8 cellular contexts compared by ENCODE assay signal in genomic region chr3:160941885-160942494, GRCh38.
DNase-seq lines count a peak whose midpoint lies in the region; ATAC-seq, FAIRE-seq and TF ChIP-seq lines count a peak whose summit lies in the region.

No MANE protein-coding gene starts in this region.

- no peaks in the 10 kb centered on the region for H3K36me3 ChIP-seq in colonic mucosa

- POLR2A ChIA-PET in activated B cell treated with CpG ODN at 0.5 μM for 24 hours (lab: Charles Lee) = no interaction called here

- CTCF ChIA-PET in activated B cell treated with CpG ODN at 0.5 μM for 24 hours (lab: Charles Lee) = interaction anchor here (0.7 to 3.2 kb wide), 19 partner anchors 9 to 333 kb away, joined by 3 to 12 read pairs (median 4); no protein-coding TSS in a partner anchor

- no peaks in the 10 kb centered on the region for H3K27me3 ChIP-seq in colonic mucosa

- H3K9ac ChIP-seq in colonic mucosa (ENCODE audit: low read depth in 2 of 2, low read length in 2 of 2) = no peak overlapping the region

- no peak overlapping the region for H3K27ac ChIP-seq in colonic mucosa

- peak; percentile 96 for ATAC-seq in HG03342 (IDR thresholded peaks at IDR 0.05; ENCODE audit: unreplicated experiment)
- peak; percentile 87 for ATAC-seq in activated B cell treated with CpG ODN at 0.5 μM for 24 hours (ENCODE audit: low read depth)
- ATAC-seq in memory B cell (ENCODE audit: low read depth) = peak; percentile 84

- H3K9me3 ChIP-seq in colonic mucosa = no peaks in the 10 kb centered on the region

- TF ChIP-seq CTCF in activated B cell treated with CpG ODN at 0.5 μM for 24 hours (IDR thresholded peaks at IDR 0.05) (no peak), colonic mucosa (IDR thresholded peaks at IDR 0.05) (peak; percentile 83)

- peak; percentile 91 for FAIRE-seq in A204.1 (lab: Jason Lieb, UNC)

- no peaks in the 10 kb centered on the region for H3K4me1 ChIP-seq in colonic mucosa

- no peaks in the 10 kb centered on the region for H3K9me3 Mint-ChIP-seq in activated B cell treated with CpG ODN at 0.5 μM for 24 hours
- no peaks in the 10 kb centered on the region for H3K9me3 Mint-ChIP-seq in memory B cell

- peak; percentile 7 for DNase-seq in GM19238 (ENCODE audit: insufficient read length, low spot score)
- no peak for DNase-seq in activated B cell treated with CpG ODN at 0.5 μM for 24 hours
- peak; percentile 84 for DNase-seq in colonic mucosa
- peak; percentile 68 to 74 for DNase-seq in memory B cell (ENCODE audit: low spot score in 2 of 2)
- peak; percentile 59 for DNase-seq in stimulated activated CD8-positive, alpha-beta memory T cell treated with anti-CD3 and anti-CD28 coated beads, Interleukin-4, amount 100 ng/mL, for 24 hours (ENCODE audit: low read depth)
- no peak for DNase-seq in effector CD8-positive, alpha-beta T cell (lab: John Stamatoyannopoulos, UW)

- no peak overlapping the region for H3K4me3 Mint-ChIP-seq in activated B cell treated with CpG ODN at 0.5 μM for 24 hours
- H3K4me3 Mint-ChIP-seq in memory B cell = no peak overlapping the region

- peaks cover 4% of the 10 kb centered on the region for H3K4me1 Mint-ChIP-seq in activated B cell treated with CpG ODN at 0.5 μM for 24 hours
- no peaks in the 10 kb centered on the region for H3K4me1 Mint-ChIP-seq in memory B cell

- no peaks in the 10 kb centered on the region for H3K27me3 Mint-ChIP-seq in activated B cell treated with CpG ODN at 0.5 μM for 24 hours
- H3K27me3 Mint-ChIP-seq in memory B cell = no peaks in the 10 kb centered on the region

- intact Hi-C loops in activated B cell treated with CpG ODN at 0.5 μM for 24 hours (cut with micrococcal nuclease) (loop anchor here (1.0 to 10.0 kb wide), 8 partner anchors 187 to 480 kb away; partner anchors contain the start of gene KPNA4), colonic mucosa (cut with DNase I) (loop anchor here (2.0 kb wide), 1 partner anchor 233 kb away; no protein-coding TSS in a partner anchor)

- no peak overlapping the region for H3K27ac Mint-ChIP-seq in activated B cell treated with CpG ODN at 0.5 μM for 24 hours
- no peak overlapping the region for H3K27ac Mint-ChIP-seq in memory B cell

- H3K4me3 ChIP-seq in colonic mucosa = no peak overlapping the region

- H3K36me3 Mint-ChIP-seq in activated B cell treated with CpG ODN at 0.5 μM for 24 hours (ENCODE audit: low read depth) (no peaks in the 10 kb centered on the region), memory B cell (peaks cover 3% of the 10 kb centered on the region)

Comparison
In these comparisons a context has a peak if more than half of its experiments do, and no peak if none do; other contexts are left out.
1. DNase-seq: peak in GM19238 (single experiment), colonic mucosa (single experiment), memory B cell (2 of 2) and stimulated activated CD8-positive, alpha-beta memory T cell treated with anti-CD3 and anti-CD28 coated beads, Interleukin-4, amount 100 ng/mL, for 24 hours (single experiment); none in activated B cell treated with CpG ODN at 0.5 μM for 24 hours (single experiment) and effector CD8-positive, alpha-beta T cell (single experiment).
2. Peak in every context shown above with its lines, with median percentiles within 50 percentile points of each other: ATAC-seq.